8 cellular contexts compared by ENCODE assay signal in the genomic region with DNA sequence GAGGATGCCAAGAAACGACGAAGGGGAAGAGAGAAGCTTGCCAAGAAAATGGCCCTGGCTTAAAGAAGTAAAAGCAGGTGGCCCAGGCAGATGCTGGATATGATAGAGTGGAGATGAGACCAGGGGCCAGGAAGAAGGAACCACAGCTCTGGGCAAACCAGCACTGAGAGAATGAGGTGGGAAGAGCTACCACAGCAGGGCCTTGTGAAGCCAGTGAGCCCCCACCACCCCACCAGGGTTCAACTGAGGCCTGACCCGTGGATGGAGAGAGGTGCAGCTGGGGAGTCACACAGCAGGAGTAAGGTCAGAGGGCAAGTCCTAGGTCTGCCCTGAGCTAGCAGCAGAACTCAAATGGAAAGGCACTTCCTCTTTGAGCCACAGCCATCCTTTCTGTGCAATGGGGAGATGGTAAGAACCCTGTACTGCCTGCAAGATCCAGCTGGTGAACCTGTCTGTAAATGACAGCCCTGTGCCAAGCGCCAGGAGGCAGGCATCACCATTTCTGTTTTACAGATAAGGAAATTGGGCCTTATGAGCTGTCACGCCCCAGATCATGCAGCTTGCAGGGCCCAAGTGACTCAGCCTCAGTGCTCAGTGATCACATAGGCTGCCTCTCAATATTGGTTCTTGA. TPM values are rescaled to one million over a fixed set of nuclear protein-coding genes. Genes with fewer than 3 reads are reported as not detected.
DNase-seq lines count a peak whose midpoint lies in the region; ATAC-seq, FAIRE-seq and TF ChIP-seq lines count a peak whose summit lies in the region.

No MANE protein-coding gene starts in this region.

- TF ChIP-seq POLR2A in HepG2 (IDR thresholded peaks at IDR 0.05; ENCODE audit: insufficient read depth in 1 of 2, low read depth in 2 of 2, low read length in 2 of 2), result no peak
- TF ChIP-seq POLR2A in vagina (IDR thresholded peaks at IDR 0.05), result no peak

- H3K27me3 ChIP-seq in liver (ENCODE audit: control insufficient read depth in 4 of 4, insufficient read depth in 4 of 4, low read length in 3 of 4) (no peaks in the 10 kb centered on the region), HepG2 (ENCODE audit: control insufficient read depth in 1 of 2, insufficient read depth in 2 of 2, low read length in 2 of 2) (no peaks in the 10 kb centered on the region), vagina (no peaks in the 10 kb centered on the region)

- H3K9me3 ChIP-seq in liver (ENCODE audit: control insufficient read depth in 4 of 4, low read length in 3 of 4), result no peaks in the 10 kb centered on the region
- no peaks in the 10 kb centered on the region for H3K9me3 ChIP-seq in HepG2 (ENCODE audit: low read length)
- H3K9me3 ChIP-seq in mucosa of descending colon, result no peaks in the 10 kb centered on the region
- no peaks in the 10 kb centered on the region for H3K9me3 ChIP-seq in vagina

- TF ChIP-seq EP300 in HepG2 (IDR thresholded peaks at IDR 0.05; ENCODE audit: low read depth in 2 of 2, low read length in 2 of 2), result no peak
- TF ChIP-seq EP300 in HepG2 (CRISPR knock-in tag; IDR thresholded peaks at IDR 0.05; ENCODE audit: borderline replicate concordance), result no peak

- H3K4me3 ChIP-seq in liver (ENCODE audit: low read depth in 1 of 3, low read length in 3 of 3) (no peak overlapping the region), HepG2 (replicated peaks in 1 of 3; ENCODE audit: insufficient read depth in 1 of 3, low read depth in 2 of 3, low read length in 3 of 3) (no peak overlapping the region), mucosa of descending colon (no peak overlapping the region), vagina (no peak overlapping the region)

- H3K27ac ChIP-seq in liver (ENCODE audit: low read depth in 1 of 2, low read length in 2 of 2) (peak overlapping the region; percentile 43 to 71), HepG2 (ENCODE audit: extremely low read length, insufficient read depth, low read length) (no peak overlapping the region), vagina (peak overlapping the region; percentile 33)

- no peak overlapping the region for H3K9ac ChIP-seq in liver (ENCODE audit: low read depth in 1 of 2, low read length in 2 of 2)
- no peak overlapping the region for H3K9ac ChIP-seq in HepG2 (ENCODE audit: insufficient read depth, low read depth, low read length)

- no peak for FAIRE-seq in HepG2 (lab: Jason Lieb, UNC)

- no TSS peak for BruUV-seq in HepG2 (replicated peaks; lab: Mats Ljungman, UMichigan)

- no peaks in the 10 kb centered on the region for H3K79me2 ChIP-seq in HepG2 (ENCODE audit: insufficient read depth, low read length)

- in situ Hi-C loops in HepG2 (cut with HindIII; ENCODE audit: extremely low pct_ligation_motif_present, low pct_unique_long_range_greater_than_20kb), result loop anchor here (5.0 kb wide), 1 partner anchor 74 kb away; no protein-coding TSS in a partner anchor

- no peak for DNase-seq in HepG2 (ENCODE audit: low spot score)
- peak; percentile 45 for DNase-seq in activated T-helper 1 cell treated with Interleukin-2 at 50 U/mL for 16 hours (ENCODE audit: low read depth)
- DNase-seq in mucosa of descending colon, result peak in 2 of 3 donors; percentile 26 to 71
- no peak for DNase-seq in vagina (ENCODE audit: extremely low spot score in 2 of 2)
- DNase-seq in GOT3 (lab: John Stamatoyannopoulos, UW), result no peak
- DNase-seq in NCI-H69 (lab: John Stamatoyannopoulos, UW), result no peak

- H3K4me2 ChIP-seq in HepG2 (ENCODE audit: low read depth, low read length), result no peak overlapping the region

- 68% methylated on average over 5 of the region's 5 CpGs for WGBS in liver
- WGBS in HepG2 (ENCODE audit: low lambda C conversion rate), result 67% methylated on average over 3 of the region's 5 CpGs

- ATAC-seq in HepG2 (no peak), mucosa of descending colon (peak; percentile 52), GM18520 (IDR thresholded peaks at IDR 0.05; ENCODE audit: unreplicated experiment) (no peak)

- no peak overlapping the region for H2AFZ ChIP-seq in HepG2 (ENCODE audit: low read length)

- no peak for TF ChIP-seq RAD21 in liver (IDR thresholded peaks at IDR 0.05)
- no peak for TF ChIP-seq RAD21 in HepG2 (CRISPR knock-in tag; IDR thresholded peaks at IDR 0.05)

- peaks cover 0 to 5% (median 0%) of the 10 kb centered on the region in 4 donors for H3K4me1 ChIP-seq in liver (ENCODE audit: control insufficient read depth in 4 of 4, insufficient read depth in 4 of 4, low read length in 3 of 4)
- no peaks in the 10 kb centered on the region for H3K4me1 ChIP-seq in HepG2 (ENCODE audit: insufficient read depth, low read length)
- H3K4me1 ChIP-seq in mucosa of descending colon (ENCODE audit: low read depth), result peaks cover 40% of the 10 kb centered on the region
- H3K4me1 ChIP-seq in vagina, result peaks cover 72% of the 10 kb centered on the region

- intact Hi-C loops in HepG2 (cut with micrococcal nuclease; ENCODE audit: unreplicated experiment), result no loop called here
- intact Hi-C loops in mucosa of descending colon (cut with DNase I, micrococcal nuclease), result no loop called here
- intact Hi-C loops in vagina (cut with DNase I), result loop anchor here (5.0 kb wide), 1 partner anchor 34 kb away; no protein-coding TSS in a partner anchor

- POLR2A ChIA-PET in HepG2 (lab: Yijun Ruan, JAX), result no interaction called here

- TF ChIP-seq CTCF in liver (IDR thresholded peaks at IDR 0.05; ENCODE audit: low read depth, low read length, missing input control) (no peak), HepG2 (CRISPR knock-in tag; IDR thresholded peaks at IDR 0.05) (no peak), mucosa of descending colon (IDR thresholded peaks at IDR 0.05) (no peak), vagina (IDR thresholded peaks at IDR 0.05) (no peak)

- H4K20me1 ChIP-seq in HepG2 (ENCODE audit: insufficient read depth, low read length), result no peaks in the 10 kb centered on the region

- CTCF ChIA-PET in HepG2 (lab: Yijun Ruan, JAX; ENCODE audit: low intra/inter-chr PET ratio, low total read pairs), result no interaction called here

- no peaks in the 10 kb centered on the region for H3K36me3 ChIP-seq in liver (ENCODE audit: control insufficient read depth in 4 of 4, insufficient read depth in 3 of 4, low read depth in 1 of 4, low read length in 3 of 4)
- H3K36me3 ChIP-seq in HepG2 (replicated peaks in 1 of 2; ENCODE audit: control insufficient read depth in 1 of 2, insufficient read depth in 2 of 2, low read length in 2 of 2), result no peaks in the 10 kb centered on the region; a peak in 1 of 5 replicates
- no peaks in the 10 kb centered on the region for H3K36me3 ChIP-seq in mucosa of descending colon (ENCODE audit: low read depth)
- H3K36me3 ChIP-seq in vagina, result no peaks in the 10 kb centered on the region

RNA-seq across cellular contexts. Expression of a gene that starts 8.5 kb away (rescaled TPM):
- total RNA-seq in liver, result 10 to 100 TPM in 1 of 2 donors, 1 to 10 TPM in 1; 4.5 to 10.0 TPM
- 10 to 100 TPM; 36.0 to 93.2 TPM for polyA plus RNA-seq in liver
- total RNA-seq in HepG2 (2016; rRNA removed; fragmentation: Illumina TruSeq; extraction: Trizol), result 12.2 and 13.4 TPM in 2 replicates
- total RNA-seq in HepG2 (2016; cell fraction: cytosol; rRNA removed; fragmentation: Illumina TruSeq; extraction: Trizol; ENCODE audit: low read depth), result 14.0 and 29.7 TPM in 2 replicates
- total RNA-seq in HepG2 (2016; cell fraction: insoluble cytoplasmic fraction; rRNA removed; fragmentation: Illumina TruSeq; extraction: Trizol), result 11.6 and 11.8 TPM in 2 replicates
- total RNA-seq in HepG2 (2016; cell fraction: membrane; rRNA removed; fragmentation: Illumina TruSeq; extraction: Trizol), result 15.8 and 28.5 TPM in 2 replicates
- 5.2 and 6.0 TPM in 2 replicates for total RNA-seq in HepG2 (2016; cell fraction: nucleus; rRNA removed; fragmentation: Illumina TruSeq; extraction: Trizol)
- polyA plus RNA-seq in HepG2 (2011; rRNA removed), result 11.4 and 11.5 TPM in 2 replicates
- polyA plus RNA-seq in HepG2 (2011; cell fraction: cytosol; rRNA removed), result 10.4 and 12.2 TPM in 2 replicates
- polyA plus RNA-seq in HepG2 (2011; cell fraction: nucleus; rRNA removed), result 7.5 and 8.3 TPM in 2 replicates
- polyA plus RNA-seq in HepG2 (2012), result 12.3 and 13.0 TPM in 2 replicates
- 64.3 and 100 TPM in 2 replicates for polyA plus RNA-seq in HepG2 (2016; cell fraction: cytosol; fragmentation: Illumina TruSeq; extraction: Trizol; ENCODE audit: low read depth)
- 24.8 and 47.8 TPM in 2 replicates for polyA plus RNA-seq in HepG2 (2016; cell fraction: insoluble cytoplasmic fraction; fragmentation: Illumina TruSeq; extraction: Trizol; ENCODE audit: low read depth)
- 72.1 and 88.4 TPM in 2 replicates for polyA plus RNA-seq in HepG2 (2016; cell fraction: membrane; fragmentation: Illumina TruSeq; extraction: Trizol; ENCODE audit: low read depth)
- 16.4 and 20.4 TPM in 2 replicates for polyA plus RNA-seq in HepG2 (2016; cell fraction: nucleus; fragmentation: Illumina TruSeq; extraction: Trizol; ENCODE audit: insufficient read depth, low read depth)
- polyA minus RNA-seq in HepG2 (2011; rRNA and poly(A)+ RNA removed; ENCODE audit: low replicate concordance), result 26.8 and 67.6 TPM in 2 replicates
- 8.1 and 10.8 TPM in 2 replicates for polyA minus RNA-seq in HepG2 (2011; cell fraction: cytosol; rRNA and poly(A)+ RNA removed)
- polyA minus RNA-seq in HepG2 (2011; cell fraction: nucleus; rRNA and poly(A)+ RNA removed), result 8.5 and 9.8 TPM in 2 replicates
- 100 to 1,000 TPM; 156 to 422 (median 385) TPM for total RNA-seq in mucosa of descending colon
- total RNA-seq in vagina, result 115 TPM

RNA-seq across cellular contexts. Expression of a gene that starts 18.0 kb away (rescaled TPM):
- 1 to 10 TPM; 3.0 to 9.5 TPM for total RNA-seq in liver
- polyA plus RNA-seq in liver, result 1 to 10 TPM; 5.7 to 8.9 TPM
- total RNA-seq in HepG2 (2016; rRNA removed; fragmentation: Illumina TruSeq; extraction: Trizol), result 3.2 and 9.3 TPM in 2 replicates
- 4.9 and 5.3 TPM in 2 replicates for total RNA-seq in HepG2 (2016; cell fraction: cytosol; rRNA removed; fragmentation: Illumina TruSeq; extraction: Trizol; ENCODE audit: low read depth)
- total RNA-seq in HepG2 (2016; cell fraction: insoluble cytoplasmic fraction; rRNA removed; fragmentation: Illumina TruSeq; extraction: Trizol), result 3.0 and 8.5 TPM in 2 replicates
- 4.4 and 5.7 TPM in 2 replicates for total RNA-seq in HepG2 (2016; cell fraction: membrane; rRNA removed; fragmentation: Illumina TruSeq; extraction: Trizol)
- total RNA-seq in HepG2 (2016; cell fraction: nucleus; rRNA removed; fragmentation: Illumina TruSeq; extraction: Trizol), result 15.9 and 19.3 TPM in 2 replicates
- polyA plus RNA-seq in HepG2 (2011; rRNA removed), result 10.3 and 10.4 TPM in 2 replicates
- polyA plus RNA-seq in HepG2 (2011; cell fraction: cytosol; rRNA removed), result 3.0 and 5.8 TPM in 2 replicates
- 81.6 and 111 TPM in 2 replicates for polyA plus RNA-seq in HepG2 (2011; cell fraction: nucleus; rRNA removed)
- polyA plus RNA-seq in HepG2 (2012), result 4.8 and 5.2 TPM in 2 replicates
- 7.2 and 9.0 TPM in 2 replicates for polyA plus RNA-seq in HepG2 (2016; cell fraction: cytosol; fragmentation: Illumina TruSeq; extraction: Trizol; ENCODE audit: low read depth)
- polyA plus RNA-seq in HepG2 (2016; cell fraction: insoluble cytoplasmic fraction; fragmentation: Illumina TruSeq; extraction: Trizol; ENCODE audit: low read depth), result 6.4 and 8.0 TPM in 2 replicates
- polyA plus RNA-seq in HepG2 (2016; cell fraction: membrane; fragmentation: Illumina TruSeq; extraction: Trizol; ENCODE audit: low read depth), result 8.8 and 9.0 TPM in 2 replicates
- 64.2 and 68.2 TPM in 2 replicates for polyA plus RNA-seq in HepG2 (2016; cell fraction: nucleus; fragmentation: Illumina TruSeq; extraction: Trizol; ENCODE audit: insufficient read depth, low read depth)
- 4.3 and 43.2 TPM in 2 replicates for polyA minus RNA-seq in HepG2 (2011; rRNA and poly(A)+ RNA removed; ENCODE audit: low replicate concordance)
- polyA minus RNA-seq in HepG2 (2011; cell fraction: cytosol; rRNA and poly(A)+ RNA removed), result 1.2 and 2.0 TPM in 2 replicates
- 8.6 and 11.5 TPM in 2 replicates for polyA minus RNA-seq in HepG2 (2011; cell fraction: nucleus; rRNA and poly(A)+ RNA removed)
- total RNA-seq in mucosa of descending colon, result 10 to 100 TPM; 12.9 to 17.9 (median 16.4) TPM
- total RNA-seq in vagina, result 7.1 TPM

RNA-seq across cellular contexts. Expression of a gene that starts 29.3 kb away (rescaled TPM):
- total RNA-seq in liver (1 to 10 TPM; 1.7 to 4.0 TPM), HepG2 (2016; rRNA removed; fragmentation: Illumina TruSeq; extraction: Trizol) (not detected in 2 replicates), mucosa of descending colon (10 to 100 TPM in 2 of 3 donors, 1 to 10 TPM in 1; 6.9 to 17.8 (median 13.1) TPM), vagina (8.1 TPM)
- polyA plus RNA-seq in liver (10 to 100 TPM; 13.8 to 16.4 TPM), HepG2 (2011; rRNA removed) (0.32 and 0.93 TPM in 2 replicates)
- total RNA-seq in HepG2 (2016; cell fraction: cytosol; rRNA removed; fragmentation: Illumina TruSeq; extraction: Trizol; ENCODE audit: low read depth), result not detected in 2 replicates
- not detected in 2 replicates for total RNA-seq in HepG2 (2016; cell fraction: insoluble cytoplasmic fraction; rRNA removed; fragmentation: Illumina TruSeq; extraction: Trizol)
- not detected in 2 replicates for total RNA-seq in HepG2 (2016; cell fraction: membrane; rRNA removed; fragmentation: Illumina TruSeq; extraction: Trizol)
- total RNA-seq in HepG2 (2016; cell fraction: nucleus; rRNA removed; fragmentation: Illumina TruSeq; extraction: Trizol), result not detected in 2 replicates
- 0.81 TPM in 2 replicates for polyA plus RNA-seq in HepG2 (2011; cell fraction: cytosol; rRNA removed)
- polyA plus RNA-seq in HepG2 (2011; cell fraction: nucleus; rRNA removed), result not detected in 2 replicates
- polyA plus RNA-seq in HepG2 (2012), result not detected in 2 replicates
- polyA plus RNA-seq in HepG2 (2016; cell fraction: cytosol; fragmentation: Illumina TruSeq; extraction: Trizol; ENCODE audit: low read depth), result not detected in 2 replicates
- polyA plus RNA-seq in HepG2 (2016; cell fraction: insoluble cytoplasmic fraction; fragmentation: Illumina TruSeq; extraction: Trizol; ENCODE audit: low read depth), result not detected in 2 replicates
- not detected in 2 replicates for polyA plus RNA-seq in HepG2 (2016; cell fraction: membrane; fragmentation: Illumina TruSeq; extraction: Trizol; ENCODE audit: low read depth)
- not detected in 2 replicates for polyA plus RNA-seq in HepG2 (2016; cell fraction: nucleus; fragmentation: Illumina TruSeq; extraction: Trizol; ENCODE audit: insufficient read depth, low read depth)
- 0.44 and 1.2 TPM in 2 replicates for polyA minus RNA-seq in HepG2 (2011; rRNA and poly(A)+ RNA removed; ENCODE audit: low replicate concordance)
- polyA minus RNA-seq in HepG2 (2011; cell fraction: cytosol; rRNA and poly(A)+ RNA removed), result not detected in 2 replicates
- not detected in 2 replicates for polyA minus RNA-seq in HepG2 (2011; cell fraction: nucleus; rRNA and poly(A)+ RNA removed)

RNA-seq across cellular contexts. Expression of a gene that starts 54.4 kb away (rescaled TPM):
- 10 to 100 TPM in 1 of 2 donors, 1 to 10 TPM in 1; 7.3 to 14.6 TPM for total RNA-seq in liver
- polyA plus RNA-seq in liver, result 1 to 10 TPM; 2.6 to 3.4 TPM
- total RNA-seq in HepG2 (2016; rRNA removed; fragmentation: Illumina TruSeq; extraction: Trizol), result 22.4 and 26.7 TPM in 2 replicates
- total RNA-seq in HepG2 (2016; cell fraction: cytosol; rRNA removed; fragmentation: Illumina TruSeq; extraction: Trizol; ENCODE audit: low read depth), result 15.6 and 16.7 TPM in 2 replicates
- total RNA-seq in HepG2 (2016; cell fraction: insoluble cytoplasmic fraction; rRNA removed; fragmentation: Illumina TruSeq; extraction: Trizol), result 22.3 and 26.3 TPM in 2 replicates
- total RNA-seq in HepG2 (2016; cell fraction: membrane; rRNA removed; fragmentation: Illumina TruSeq; extraction: Trizol), result 10.6 and 12.9 TPM in 2 replicates
- total RNA-seq in HepG2 (2016; cell fraction: nucleus; rRNA removed; fragmentation: Illumina TruSeq; extraction: Trizol), result 27.6 and 32.8 TPM in 2 replicates
- 16.1 and 16.9 TPM in 2 replicates for polyA plus RNA-seq in HepG2 (2011; rRNA removed)
- 11.2 and 11.4 TPM in 2 replicates for polyA plus RNA-seq in HepG2 (2011; cell fraction: cytosol; rRNA removed)
- 40.1 and 42.3 TPM in 2 replicates for polyA plus RNA-seq in HepG2 (2011; cell fraction: nucleus; rRNA removed)
- polyA plus RNA-seq in HepG2 (2012), result 8.8 and 10.7 TPM in 2 replicates
- polyA plus RNA-seq in HepG2 (2016; cell fraction: cytosol; fragmentation: Illumina TruSeq; extraction: Trizol; ENCODE audit: low read depth), result 0.88 and 0.92 TPM in 2 replicates
- polyA plus RNA-seq in HepG2 (2016; cell fraction: insoluble cytoplasmic fraction; fragmentation: Illumina TruSeq; extraction: Trizol; ENCODE audit: low read depth), result 16.4 and 17.2 TPM in 2 replicates
- 2.2 and 2.6 TPM in 2 replicates for polyA plus RNA-seq in HepG2 (2016; cell fraction: membrane; fragmentation: Illumina TruSeq; extraction: Trizol; ENCODE audit: low read depth)
- polyA plus RNA-seq in HepG2 (2016; cell fraction: nucleus; fragmentation: Illumina TruSeq; extraction: Trizol; ENCODE audit: insufficient read depth, low read depth), result 49.8 and 50.1 TPM in 2 replicates
- polyA minus RNA-seq in HepG2 (2011; rRNA and poly(A)+ RNA removed; ENCODE audit: low replicate concordance), result 19.0 and 44.1 TPM in 2 replicates
- polyA minus RNA-seq in HepG2 (2011; cell fraction: cytosol; rRNA and poly(A)+ RNA removed), result 8.7 and 9.0 TPM in 2 replicates
- 24.2 and 25.1 TPM in 2 replicates for polyA minus RNA-seq in HepG2 (2011; cell fraction: nucleus; rRNA and poly(A)+ RNA removed)
- 10 to 100 TPM; 10.7 to 15.9 (median 15.6) TPM for total RNA-seq in mucosa of descending colon
- total RNA-seq in vagina, result 9.1 TPM

Comparison
In these comparisons a context has a peak if more than half of its experiments do, and no peak if none do; other contexts are left out.
1. DNase-seq: peak in activated T-helper 1 cell treated with Interleukin-2 at 50 U/mL for 16 hours (single experiment) and mucosa of descending colon (2 of 3); none in HepG2 (single experiment), vagina (0 of 2), GOT3 (single experiment) and NCI-H69 (single experiment).